In the genomic region with DNA sequence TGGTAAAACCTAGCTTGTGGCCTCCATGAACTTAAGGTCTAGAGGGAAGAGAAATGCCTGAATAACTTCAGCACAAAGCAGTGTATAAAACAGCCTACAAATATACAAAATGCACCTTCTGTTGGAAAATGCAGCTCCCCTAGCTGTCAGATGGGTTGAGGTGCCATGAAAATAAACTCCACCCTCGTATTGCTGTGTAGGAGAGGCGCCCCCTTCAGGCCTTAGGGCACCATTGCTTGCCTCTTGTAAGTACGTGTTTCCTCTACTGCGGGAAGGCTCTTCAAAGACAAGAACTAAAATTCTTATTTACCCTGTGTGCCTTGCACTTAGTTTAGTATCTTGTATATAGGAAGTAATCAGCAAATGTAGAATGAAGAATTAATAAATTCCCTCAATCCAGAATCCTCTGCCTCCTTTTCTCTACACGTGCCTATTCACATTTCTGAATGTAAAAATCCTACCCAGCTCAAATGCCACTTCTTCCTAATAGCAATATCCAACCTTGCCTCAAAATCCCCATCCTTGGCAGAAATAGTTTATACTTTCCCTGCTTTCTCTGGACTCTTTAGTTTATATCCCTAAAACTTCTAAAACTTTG, we compare ENCODE assay signal across 8 cellular contexts.
DNase-seq lines count a peak whose midpoint lies in the region; ATAC-seq and TF ChIP-seq lines count a peak whose summit lies in the region.

No MANE protein-coding gene starts in this region.

- WGBS in right lobe of liver (ENCODE audit: insufficient coverage, low coverage, low lambda C conversion rate, missing lambda C conversion rate) = 10% methylated on average over 5 of the region's 5 CpGs

- no peak overlapping the region for H3K4me3 ChIP-seq in GM12875 (ENCODE audit: low read depth, low read length)
- no peak overlapping the region for H3K4me3 ChIP-seq in astrocyte of the spinal cord (ENCODE audit: low read depth, low read length)
- H3K4me3 ChIP-seq in right lobe of liver = no peak overlapping the region

- peak; percentile 92 to 95 for DNase-seq in AML-193 (lab: John Stamatoyannopoulos, UW)
- DNase-seq in NCI-H460 (ENCODE audit: extremely low read depth, low read depth) = peak; percentile 38
- peak; percentile 71 for DNase-seq in astrocyte of the spinal cord (ENCODE audit: low read depth, low spot score)
- peak in 1 of 3 donors; percentile 21 for DNase-seq in right lobe of liver

- peaks cover 0 to 4% of the 10 kb centered on the region in 2 donors for H3K27me3 ChIP-seq in right lobe of liver

- intact Hi-C loops in right lobe of liver (cut with DNase I) = no loop called here

- ATAC-seq in HG02884 (IDR thresholded peaks at IDR 0.05; ENCODE audit: unreplicated experiment) (peak; percentile 81), right lobe of liver (peak; percentile 41 to 67 (median 52)), HG03469 (IDR thresholded peaks at IDR 0.05; ENCODE audit: unreplicated experiment) (no peak), GM21528 (IDR thresholded peaks at IDR 0.05; ENCODE audit: low FRiP score, unreplicated experiment) (no peak)

- no peaks in the 10 kb centered on the region for H3K4me1 ChIP-seq in right lobe of liver

- H3K9me3 ChIP-seq in right lobe of liver = no peaks in the 10 kb centered on the region

- in situ Hi-C loops in astrocyte of the spinal cord (cut with HindIII; ENCODE audit: low sequenced_read_pairs) = no loop called here

- no peak for TF ChIP-seq POLR2A in right lobe of liver (IDR thresholded peaks at IDR 0.05)

- TF ChIP-seq CTCF in GM12875 (IDR thresholded peaks at IDR 0.05; ENCODE audit: borderline replicate concordance, insufficient read depth, low read depth, low read length) (peak; percentile 82), astrocyte of the spinal cord (IDR thresholded peaks at IDR 0.05; ENCODE audit: low read depth, low read length) (peak; percentile 84), right lobe of liver (IDR thresholded peaks at IDR 0.05) (peak in 3 of 4 donors; percentile 24 to 44 (median 36))

- H3K27ac ChIP-seq in right lobe of liver = no peak overlapping the region

- H3K36me3 ChIP-seq in right lobe of liver = no peaks in the 10 kb centered on the region

Comparison
In these comparisons a context has a peak if more than half of its experiments do, and no peak if none do; other contexts are left out.
1. ATAC-seq: peak in HG02884 (single experiment) and right lobe of liver (4 of 4); none in HG03469 (single experiment) and GM21528 (single experiment).
2. Peak in every context shown above with its lines, with median percentiles within 50 percentile points of each other: CTCF ChIP-seq.